1 cellular context compared by ENCODE assay signal in the genomic region with DNA sequence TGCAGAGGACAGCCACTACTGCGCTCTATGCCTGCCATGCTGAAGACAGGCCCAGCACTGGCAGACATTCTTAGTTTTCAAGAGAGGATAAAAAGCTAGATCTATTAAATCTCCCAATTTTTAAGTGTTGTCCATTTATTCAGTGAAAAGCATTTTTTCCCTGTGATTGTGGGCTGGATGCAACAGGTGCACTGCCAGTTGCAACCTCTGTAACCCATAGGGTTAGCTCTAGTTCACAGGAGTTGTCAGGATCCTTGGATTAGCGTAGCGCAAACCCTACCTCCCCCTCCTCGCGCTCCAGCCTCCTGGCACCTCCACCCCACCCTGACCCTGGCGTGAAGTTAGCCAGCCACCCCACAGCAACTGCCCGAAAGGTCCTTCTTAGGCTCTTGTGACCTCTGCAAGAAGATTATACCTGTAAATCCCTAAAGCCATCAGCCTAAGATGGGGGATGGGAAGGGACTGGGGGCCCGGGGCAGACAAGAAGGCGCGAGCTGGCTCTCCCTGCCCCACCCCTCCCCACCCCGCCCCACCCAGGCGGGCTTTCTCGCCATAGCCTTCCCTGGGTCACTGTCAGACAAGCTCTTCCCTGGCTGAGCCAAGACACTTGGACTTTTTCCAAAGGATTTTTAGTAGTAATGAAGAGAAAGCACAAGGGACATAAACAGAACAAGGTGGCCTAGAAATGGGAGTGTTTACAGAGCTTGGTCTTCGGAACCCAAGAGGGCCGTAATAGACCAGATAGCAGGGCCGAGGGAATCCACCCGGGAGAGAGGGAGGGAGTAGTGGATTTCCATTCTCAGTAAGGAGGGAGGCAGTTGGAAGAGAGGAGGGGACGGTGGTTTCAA.
A peak's percentile ranks its signal among the peaks of the same experiment; 100 is the strongest.
TF ChIP-seq lines count a peak whose summit lies in the region.

No MANE protein-coding gene starts in this region.

TF ChIP-seq in H1, 55 proteins besides CTCF, POLR2A, EP300 and RAD21:
- TF ChIP-seq, protein P1, sequence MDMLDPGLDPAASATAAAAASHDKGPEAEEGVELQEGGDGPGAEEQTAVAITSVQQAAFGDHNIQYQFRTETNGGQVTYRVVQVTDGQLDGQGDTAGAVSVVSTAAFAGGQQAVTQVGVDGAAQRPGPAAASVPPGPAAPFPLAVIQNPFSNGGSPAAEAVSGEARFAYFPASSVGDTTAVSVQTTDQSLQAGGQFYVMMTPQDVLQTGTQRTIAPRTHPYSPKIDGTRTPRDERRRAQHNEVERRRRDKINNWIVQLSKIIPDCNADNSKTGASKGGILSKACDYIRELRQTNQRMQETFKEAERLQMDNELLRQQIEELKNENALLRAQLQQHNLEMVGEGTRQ (IDR thresholded peaks at IDR 0.05; ENCODE audit: low read length) = no peak
- no peak for TF ChIP-seq TCF12 (IDR thresholded peaks at IDR 0.05; ENCODE audit: low read depth, low read length)
- TF ChIP-seq MAFK (IDR thresholded peaks at IDR 0.05; ENCODE audit: low read depth, low read length) = no peak
- no peak for TF ChIP-seq JUN (IDR thresholded peaks at IDR 0.05; ENCODE audit: low read depth, low read length)
- TF ChIP-seq, protein P2, sequence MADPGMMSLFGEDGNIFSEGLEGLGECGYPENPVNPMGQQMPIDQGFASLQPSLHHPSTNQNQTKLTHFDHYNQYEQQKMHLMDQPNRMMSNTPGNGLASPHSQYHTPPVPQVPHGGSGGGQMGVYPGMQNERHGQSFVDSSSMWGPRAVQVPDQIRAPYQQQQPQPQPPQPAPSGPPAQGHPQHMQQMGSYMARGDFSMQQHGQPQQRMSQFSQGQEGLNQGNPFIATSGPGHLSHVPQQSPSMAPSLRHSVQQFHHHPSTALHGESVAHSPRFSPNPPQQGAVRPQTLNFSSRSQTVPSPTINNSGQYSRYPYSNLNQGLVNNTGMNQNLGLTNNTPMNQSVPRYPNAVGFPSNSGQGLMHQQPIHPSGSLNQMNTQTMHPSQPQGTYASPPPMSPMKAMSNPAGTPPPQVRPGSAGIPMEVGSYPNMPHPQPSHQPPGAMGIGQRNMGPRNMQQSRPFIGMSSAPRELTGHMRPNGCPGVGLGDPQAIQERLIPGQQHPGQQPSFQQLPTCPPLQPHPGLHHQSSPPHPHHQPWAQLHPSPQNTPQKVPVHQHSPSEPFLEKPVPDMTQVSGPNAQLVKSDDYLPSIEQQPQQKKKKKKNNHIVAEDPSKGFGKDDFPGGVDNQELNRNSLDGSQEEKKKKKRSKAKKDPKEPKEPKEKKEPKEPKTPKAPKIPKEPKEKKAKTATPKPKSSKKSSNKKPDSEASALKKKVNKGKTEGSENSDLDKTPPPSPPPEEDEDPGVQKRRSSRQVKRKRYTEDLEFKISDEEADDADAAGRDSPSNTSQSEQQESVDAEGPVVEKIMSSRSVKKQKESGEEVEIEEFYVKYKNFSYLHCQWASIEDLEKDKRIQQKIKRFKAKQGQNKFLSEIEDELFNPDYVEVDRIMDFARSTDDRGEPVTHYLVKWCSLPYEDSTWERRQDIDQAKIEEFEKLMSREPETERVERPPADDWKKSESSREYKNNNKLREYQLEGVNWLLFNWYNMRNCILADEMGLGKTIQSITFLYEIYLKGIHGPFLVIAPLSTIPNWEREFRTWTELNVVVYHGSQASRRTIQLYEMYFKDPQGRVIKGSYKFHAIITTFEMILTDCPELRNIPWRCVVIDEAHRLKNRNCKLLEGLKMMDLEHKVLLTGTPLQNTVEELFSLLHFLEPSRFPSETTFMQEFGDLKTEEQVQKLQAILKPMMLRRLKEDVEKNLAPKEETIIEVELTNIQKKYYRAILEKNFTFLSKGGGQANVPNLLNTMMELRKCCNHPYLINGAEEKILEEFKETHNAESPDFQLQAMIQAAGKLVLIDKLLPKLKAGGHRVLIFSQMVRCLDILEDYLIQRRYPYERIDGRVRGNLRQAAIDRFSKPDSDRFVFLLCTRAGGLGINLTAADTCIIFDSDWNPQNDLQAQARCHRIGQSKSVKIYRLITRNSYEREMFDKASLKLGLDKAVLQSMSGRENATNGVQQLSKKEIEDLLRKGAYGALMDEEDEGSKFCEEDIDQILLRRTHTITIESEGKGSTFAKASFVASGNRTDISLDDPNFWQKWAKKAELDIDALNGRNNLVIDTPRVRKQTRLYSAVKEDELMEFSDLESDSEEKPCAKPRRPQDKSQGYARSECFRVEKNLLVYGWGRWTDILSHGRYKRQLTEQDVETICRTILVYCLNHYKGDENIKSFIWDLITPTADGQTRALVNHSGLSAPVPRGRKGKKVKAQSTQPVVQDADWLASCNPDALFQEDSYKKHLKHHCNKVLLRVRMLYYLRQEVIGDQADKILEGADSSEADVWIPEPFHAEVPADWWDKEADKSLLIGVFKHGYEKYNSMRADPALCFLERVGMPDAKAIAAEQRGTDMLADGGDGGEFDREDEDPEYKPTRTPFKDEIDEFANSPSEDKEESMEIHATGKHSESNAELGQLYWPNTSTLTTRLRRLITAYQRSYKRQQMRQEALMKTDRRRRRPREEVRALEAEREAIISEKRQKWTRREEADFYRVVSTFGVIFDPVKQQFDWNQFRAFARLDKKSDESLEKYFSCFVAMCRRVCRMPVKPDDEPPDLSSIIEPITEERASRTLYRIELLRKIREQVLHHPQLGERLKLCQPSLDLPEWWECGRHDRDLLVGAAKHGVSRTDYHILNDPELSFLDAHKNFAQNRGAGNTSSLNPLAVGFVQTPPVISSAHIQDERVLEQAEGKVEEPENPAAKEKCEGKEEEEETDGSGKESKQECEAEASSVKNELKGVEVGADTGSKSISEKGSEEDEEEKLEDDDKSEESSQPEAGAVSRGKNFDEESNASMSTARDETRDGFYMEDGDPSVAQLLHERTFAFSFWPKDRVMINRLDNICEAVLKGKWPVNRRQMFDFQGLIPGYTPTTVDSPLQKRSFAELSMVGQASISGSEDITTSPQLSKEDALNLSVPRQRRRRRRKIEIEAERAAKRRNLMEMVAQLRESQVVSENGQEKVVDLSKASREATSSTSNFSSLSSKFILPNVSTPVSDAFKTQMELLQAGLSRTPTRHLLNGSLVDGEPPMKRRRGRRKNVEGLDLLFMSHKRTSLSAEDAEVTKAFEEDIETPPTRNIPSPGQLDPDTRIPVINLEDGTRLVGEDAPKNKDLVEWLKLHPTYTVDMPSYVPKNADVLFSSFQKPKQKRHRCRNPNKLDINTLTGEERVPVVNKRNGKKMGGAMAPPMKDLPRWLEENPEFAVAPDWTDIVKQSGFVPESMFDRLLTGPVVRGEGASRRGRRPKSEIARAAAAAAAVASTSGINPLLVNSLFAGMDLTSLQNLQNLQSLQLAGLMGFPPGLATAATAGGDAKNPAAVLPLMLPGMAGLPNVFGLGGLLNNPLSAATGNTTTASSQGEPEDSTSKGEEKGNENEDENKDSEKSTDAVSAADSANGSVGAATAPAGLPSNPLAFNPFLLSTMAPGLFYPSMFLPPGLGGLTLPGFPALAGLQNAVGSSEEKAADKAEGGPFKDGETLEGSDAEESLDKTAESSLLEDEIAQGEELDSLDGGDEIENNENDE (IDR thresholded peaks at IDR 0.05; ENCODE audit: insufficient replicate concordance, low read length) = peak; percentile 44
